Comparison of ENCODE assay signal across 8 cellular contexts in the genomic region with DNA sequence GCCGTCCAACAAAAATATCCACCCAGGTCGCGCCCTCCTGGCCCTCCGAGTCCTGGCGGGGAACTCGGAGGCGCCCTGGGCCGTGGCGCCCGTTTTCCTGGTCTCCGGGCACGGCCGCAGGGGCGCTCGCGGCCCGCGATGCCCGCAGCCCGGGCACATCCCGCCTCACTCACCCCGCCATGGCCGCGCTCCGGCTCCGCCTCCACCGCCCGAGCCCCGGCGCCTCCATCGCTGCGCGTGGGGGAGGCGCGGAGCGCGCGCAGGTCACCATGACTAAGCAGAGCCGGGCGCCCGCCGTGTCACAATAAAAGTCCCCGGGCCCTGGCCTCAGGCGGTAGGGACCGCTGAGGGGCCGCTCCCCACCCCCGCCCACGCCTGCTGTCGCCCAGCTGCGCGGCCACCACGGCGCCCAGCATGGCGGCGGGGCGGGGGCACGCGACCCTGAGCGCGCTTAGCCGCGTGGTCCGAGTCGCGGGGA. TPM values are rescaled to one million over a fixed set of nuclear protein-coding genes. Genes with fewer than 3 reads are reported as not detected.
DNase-seq lines count a peak whose midpoint lies in the region; ATAC-seq and TF ChIP-seq lines count a peak whose summit lies in the region.

No MANE protein-coding gene starts in this region.

- POLR2A ChIA-PET in T-cell (lab: Charles Lee): no interaction called here

- H3K4me1 ChIP-seq in adrenal gland (replicated peaks in 1 of 2) (peaks cover 10 to 41% of the 10 kb centered on the region in 2 donors), upper lobe of left lung (peaks cover 35 to 48% (median 38%) of the 10 kb centered on the region in 4 donors)

- TF ChIP-seq CTCF in GM13977 (IDR thresholded peaks at IDR 0.05; ENCODE audit: extremely low read depth, insufficient read depth, missing control alignments) (no peak), adrenal gland (IDR thresholded peaks at IDR 0.05) (no peak), progenitor cell of endocrine pancreas (IDR thresholded peaks at IDR 0.05; ENCODE audit: unreplicated experiment) (peak; percentile 28), upper lobe of left lung (IDR thresholded peaks at IDR 0.05) (peak in 2 of 6 experiments; percentile 33 to 34)

- H3K36me3 Mint-ChIP-seq in T-cell (peaks cover 12% of the 10 kb centered on the region), progenitor cell of endocrine pancreas (ENCODE audit: insufficient read depth) (peaks cover 3% of the 10 kb centered on the region)

- H3K9me3 Mint-ChIP-seq in T-cell (no peaks in the 10 kb centered on the region), progenitor cell of endocrine pancreas (ENCODE audit: low read depth) (no peaks in the 10 kb centered on the region)

- H3K4me3 Mint-ChIP-seq in T-cell: peak overlapping the region; percentile 83 to 91 (median 85)
- H3K4me3 Mint-ChIP-seq in progenitor cell of endocrine pancreas (ENCODE audit: low read depth): peak overlapping the region; percentile 84

- WGBS in adrenal gland, 4 donors: 0% methylated on average over 2 to 65 of the region's 65 CpGs; no CpG with 5 or more reads in 1 of the 4 donors
- 0% methylated on average over 32 of the region's 65 CpGs; no CpG with 5 or more reads in 1 of the 2 donors for WGBS in upper lobe of left lung, 2 donors

- H3K27me3 Mint-ChIP-seq in T-cell (no peaks in the 10 kb centered on the region), progenitor cell of endocrine pancreas (no peaks in the 10 kb centered on the region)

- H3K27ac Mint-ChIP-seq in T-cell (peak overlapping the region; percentile 80 to 86), progenitor cell of endocrine pancreas (peak overlapping the region; percentile 93)

- peak in 2 of 4 donors; percentile 53 to 74 for TF ChIP-seq EP300 in upper lobe of left lung (IDR thresholded peaks at IDR 0.05)

- H3K9me3 ChIP-seq in adrenal gland (replicated peaks in 1 of 3): no peaks in the 10 kb centered on the region
- H3K9me3 ChIP-seq in upper lobe of left lung: no peaks in the 10 kb centered on the region

- DNase-seq in GM13977 (ENCODE audit: low spot score) (peak; percentile 98), NCI-H1436 treated with DMSO at 0.1 percent for 48 hours (lab: John Stamatoyannopoulos, UW) (peak; percentile 32), T-cell (peak; percentile 69 to 87 (median 81)), adrenal gland (peak; percentile 94 to 96 (median 94)), left cardiac atrium (peak; percentile 96), progenitor cell of endocrine pancreas (ENCODE audit: low spot score, unreplicated experiment) (peak; percentile 90), upper lobe of left lung (peak; percentile 95 to 98)

- TF ChIP-seq POLR2A in adrenal gland (IDR thresholded peaks at IDR 0.05) (peak; percentile 70 to 90), upper lobe of left lung (IDR thresholded peaks at IDR 0.05) (peak; percentile 66 to 93 (median 76))

- ATAC-seq in HG02840 (IDR thresholded peaks at IDR 0.05; ENCODE audit: low FRiP score, unreplicated experiment) (peak; percentile 81), T-cell (replicated peaks in 1 of 4) (peak; percentile 92 to 95 (median 94)), left cardiac atrium (peak; percentile 97), upper lobe of left lung (ENCODE audit: low FRiP score in 2 of 2) (peak; percentile 95 to 97)

- intact Hi-C loops in adrenal gland (cut with DNase I): loop anchor here (5.0 to 10.0 kb wide), 2 partner anchors 65 to 72 kb away; a partner anchor contains a TSS
- intact Hi-C loops in left cardiac atrium (cut with DNase I): loop anchor here in 1 of 2 donors (10.0 kb wide), 1 partner anchor 62 kb away; a partner anchor contains a TSS

- H3K27me3 ChIP-seq in adrenal gland: no peaks in the 10 kb centered on the region
- no peaks in the 10 kb centered on the region for H3K27me3 ChIP-seq in upper lobe of left lung

- H3K36me3 ChIP-seq in adrenal gland (replicated peaks in 1 of 2) (peaks cover 0 to 18% of the 10 kb centered on the region in 2 donors), upper lobe of left lung (peaks cover 11 to 19% (median 15%) of the 10 kb centered on the region in 4 donors)

- H3K27ac ChIP-seq in adrenal gland (peak overlapping the region; percentile 65 to 98 (median 95)), upper lobe of left lung (peak overlapping the region; percentile 97 to 98 (median 98))

- in situ Hi-C loops in GM13977 (cut with MboI; ENCODE audit: low pct_unique_long_range_greater_than_20kb, low sequenced_read_pairs, unreplicated experiment): no loop called here

- CTCF ChIA-PET in T-cell (lab: Charles Lee): no interaction called here

- H3K4me1 Mint-ChIP-seq in T-cell (peaks cover 33 to 39% (median 37%) of the 10 kb centered on the region in 3 donors), progenitor cell of endocrine pancreas (ENCODE audit: low read depth) (peaks cover 5% of the 10 kb centered on the region)

- peak overlapping the region; percentile 46 to 95 (median 81) for H3K4me3 ChIP-seq in adrenal gland
- H3K4me3 ChIP-seq in upper lobe of left lung: peak overlapping the region; percentile 65 to 100 (median 80)

RNA-seq across cellular contexts. Expression of a gene that starts 0.6 kb away (rescaled TPM):
- 10 to 100 TPM; 18.4 to 64.2 (median 56.0) TPM for total RNA-seq in T-cell
- total RNA-seq in adrenal gland: 100 to 1,000 TPM in 1 of 8 donors, 10 to 100 TPM in 7; 71.1 to 106 (median 75.1) TPM
- 100 to 1,000 TPM in 1 of 3 donors, 10 to 100 TPM in 2; 71.0 to 101 (median 97.3) TPM for polyA plus RNA-seq in adrenal gland
- 10 to 100 TPM; 53.5 to 55.1 TPM for total RNA-seq in left cardiac atrium
- 64.7 and 76.6 TPM in 2 replicates for total RNA-seq in progenitor cell of endocrine pancreas
- 10 to 100 TPM; 34.6 to 85.1 (median 60.7) TPM for total RNA-seq in upper lobe of left lung

RNA-seq across cellular contexts. Expression of a gene that starts 14.7 kb away (rescaled TPM):
- total RNA-seq in T-cell: 10 to 100 TPM in 1 of 5 donors, 1 to 10 TPM in 4; 1.9 to 25.0 (median 6.5) TPM
- total RNA-seq in adrenal gland: 1 to 10 TPM in 2 of 8 donors, under 1 TPM in 5, not detected in 1; 0.14 to 3.0 (median 0.55) TPM
- polyA plus RNA-seq in adrenal gland: under 1 TPM; 0.37 to 0.97 (median 0.51) TPM
- under 1 TPM; 0.21 to 0.29 TPM for total RNA-seq in left cardiac atrium
- total RNA-seq in progenitor cell of endocrine pancreas: not detected in 2 replicates
- 1 to 10 TPM in 4 of 6 donors, under 1 TPM in 2; 0.49 to 2.7 (median 1.8) TPM for total RNA-seq in upper lobe of left lung

RNA-seq across cellular contexts. Expression of a gene that starts 41.1 kb away (rescaled TPM):
- total RNA-seq in T-cell (10 to 100 TPM; 55.7 to 63.0 (median 60.9) TPM), adrenal gland (10 to 100 TPM; 26.4 to 93.7 (median 38.5) TPM), left cardiac atrium (10 to 100 TPM; 41.6 to 50.2 TPM), progenitor cell of endocrine pancreas (44.9 and 52.6 TPM in 2 replicates), upper lobe of left lung (10 to 100 TPM; 18.1 to 49.2 (median 27.7) TPM)
- polyA plus RNA-seq in adrenal gland: 10 to 100 TPM in 2 of 3 donors, 1 to 10 TPM in 1; 7.4 to 58.2 (median 53.2) TPM

Comparison
In these comparisons a context has a peak if more than half of its experiments do, and no peak if none do; other contexts are left out.
1. Peak in every context shown above with its lines: DNase-seq, ATAC-seq, H3K4me3 ChIP-seq and H3K27ac ChIP-seq.
2. DNase-seq: peak in every context shown above with its lines; median percentile 98 in GM13977; 96 in upper lobe of left lung; 96 in left cardiac atrium; 94 in adrenal gland; 90 in progenitor cell of endocrine pancreas; 81 in T-cell; 32 in NCI-H1436 treated with DMSO at 0.1 percent for 48 hours.